ENCODE assay signal across 8 cellular contexts in genomic region chr5:77971965-77972544, GRCh38.
A peak's percentile ranks its signal among the peaks of the same experiment; 100 is the strongest.
DNase-seq lines count a peak whose midpoint lies in the region; ATAC-seq, FAIRE-seq and TF ChIP-seq lines count a peak whose summit lies in the region.

No MANE protein-coding gene starts in this region.

- H3K9me3 ChIP-seq in sigmoid colon: no peaks in the 10 kb centered on the region

- ATAC-seq in HG03469 (IDR thresholded peaks at IDR 0.05; ENCODE audit: unreplicated experiment) (no peak), HG02588 (IDR thresholded peaks at IDR 0.05; ENCODE audit: unreplicated experiment) (no peak)

- no peak for TF ChIP-seq EP300 in sigmoid colon (IDR thresholded peaks at IDR 0.05)

- TF ChIP-seq POLR2A in GM12891 (IDR thresholded peaks at IDR 0.05; ENCODE audit: low read depth, low read length) (no peak), sigmoid colon (IDR thresholded peaks at IDR 0.05) (no peak)

- H3K27ac ChIP-seq in sigmoid colon: no peak overlapping the region

- DNase-seq in GM12891 (ENCODE audit: insufficient read length, low spot score) (no peak), NCI-H146 treated with DMSO at 0.1 percent for 48 hours (lab: John Stamatoyannopoulos, UW; ENCODE audit: unreplicated experiment) (peak; percentile 13), epithelial cell of proximal tubule (ENCODE audit: low read depth) (no peak), sigmoid colon (no peak), NCI-H1694 treated with DMSO at 0.1 percent for 48 hours (lab: John Stamatoyannopoulos, UW) (no peak), GF-D8 (lab: John Stamatoyannopoulos, UW) (no peak)

- peaks cover 0 to 20% (median 17%) of the 10 kb centered on the region in 4 donors for H3K4me1 ChIP-seq in sigmoid colon

- FAIRE-seq in GM12891 (lab: Jason Lieb, UNC): peak; percentile 72

- H3K4me3 ChIP-seq in epithelial cell of proximal tubule (ENCODE audit: low read depth, low read length): peak overlapping the region; percentile 45
- peak overlapping the region in 3 of 4 donors; percentile 7 to 40 (median 39) for H3K4me3 ChIP-seq in sigmoid colon

- H3K36me3 ChIP-seq in sigmoid colon: no peaks in the 10 kb centered on the region

- TF ChIP-seq CTCF in epithelial cell of proximal tubule (conservative IDR thresholded peaks at IDR 0.05; ENCODE audit: low read depth, low read length) (no peak), sigmoid colon (IDR thresholded peaks at IDR 0.05) (no peak)

- H3K27me3 ChIP-seq in sigmoid colon: peaks cover 25 to 71% (median 40%) of the 10 kb centered on the region in 3 donors

- intact Hi-C loops in sigmoid colon (cut with DNase I): loop anchor here (10.0 kb wide), 1 partner anchor 327 kb away; no protein-coding TSS in a partner anchor

- WGBS in sigmoid colon, 2 donors: 10 to 11% methylated on average over 15 of the region's 15 CpGs

TF ChIP-seq in GM12891, 5 proteins besides CTCF, POLR2A, EP300 and RAD21:
- TF ChIP-seq TAF1 (IDR thresholded peaks at IDR 0.05; ENCODE audit: low read depth, low read length) (no peak), POLR2AphosphoS5 (IDR thresholded peaks at IDR 0.05; ENCODE audit: low read depth, low read length) (no peak), PAX5 (IDR thresholded peaks at IDR 0.05; ENCODE audit: insufficient read depth, low read length, severe bottlenecking) (no peak)
